19 cellular contexts compared by ENCODE assay signal in the genomic region with DNA sequence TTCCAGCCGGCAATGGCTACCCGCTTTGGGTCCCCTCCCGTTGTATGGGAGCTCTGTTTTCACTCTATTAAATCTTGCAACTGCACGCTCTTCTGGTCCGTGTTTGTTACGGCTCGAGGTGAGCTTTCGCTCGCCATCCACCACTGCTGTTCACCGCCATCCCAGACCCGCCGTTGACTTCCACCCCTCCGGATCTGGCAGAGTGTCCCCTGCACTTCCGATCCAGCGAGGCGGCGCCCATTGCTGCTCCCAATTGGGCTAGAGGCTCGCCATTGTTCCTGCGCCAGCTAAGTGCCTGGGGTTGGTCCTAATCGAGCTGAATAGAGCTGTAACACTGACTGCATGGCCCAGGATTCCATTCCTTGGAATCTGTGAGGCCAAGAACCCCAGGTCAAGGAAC.
"Had no signal": no experiment of that assay in that cellular context is flagged by ENCODE, and none has a peak within 500 bp of the region (broad histone marks: within the 10 kb centered on the region; RNA-seq: fewer than 3 reads in every experiment).

No MANE protein-coding gene starts in this region.

- H3K9ac ChIP-seq: SK-N-SH had no signal

- DNase-seq: KBM-7, MV-4-11, NCI-H1048, NCI-H1105, NCI-H1417, NCI-H146, NCI-H1694 treated with DMSO at 0.1 percent for 48 hours, NCI-H1930, NCI-H2081 treated with DMSO at 0.1 percent for 48 hours, NCI-H2171, NCI-H226, NCI-H446, NCI-H510A, NCI-H524 treated with DMSO at 0.1 percent for 48 hours, NCI-H69, NCI-H774, RPMI8226, SHP77, SK-N-SH had no signal

- H3K9me3 ChIP-seq: SK-N-SH had no signal

- H3K4me2 ChIP-seq: SK-N-SH had no signal
